Comparison of ENCODE assay signal across 9 cellular contexts in genomic region chr11:87878373-87878779, GRCh38.
DNase-seq lines count a peak whose midpoint lies in the region; ATAC-seq and TF ChIP-seq lines count a peak whose summit lies in the region.
"Had no signal": no experiment of that assay in that cellular context is flagged by ENCODE, and none has a peak within 500 bp of the region (broad histone marks: within the 10 kb centered on the region; RNA-seq: fewer than 3 reads in every experiment).

No MANE protein-coding gene starts in this region.

- POLR2A ChIA-PET in CD8-positive, alpha-beta T cell (lab: Charles Lee) = no interaction called here

- no peak overlapping the region for H2AFZ ChIP-seq in hepatocyte

- no peaks in the 10 kb centered on the region for H3K27me3 Mint-ChIP-seq in T-helper 2 cell treated with Interferon-gamma antibody and Interleukin-4, amounts not matched to agents 5 μg/mL and 100 μg/mL, for 36 hours (ENCODE audit: low read depth)
- H3K27me3 Mint-ChIP-seq in CD8-positive, alpha-beta T cell (ENCODE audit: low read depth) = no peaks in the 10 kb centered on the region
- H3K27me3 Mint-ChIP-seq: activated naive CD8-positive, alpha-beta T cell treated with anti-CD3 and anti-CD28 coated beads, Interleukin-2, amount 10 ng/mL, durations not matched to agents 7 days and 5 days had no signal

- CTCF ChIA-PET in CD8-positive, alpha-beta T cell (lab: Charles Lee) = interaction anchor here (1.0 kb wide), 1 partner anchor 10 kb away, joined by 3 read pairs; no protein-coding TSS in a partner anchor

- in situ Hi-C loops in ACHN (cut with HindIII; ENCODE audit: low pct_ligation_motif_present, low pct_unique_long_range_greater_than_20kb, low sequenced_read_pairs) = no loop called here

- no peaks in the 10 kb centered on the region for H4K20me1 ChIP-seq in hepatocyte (ENCODE audit: insufficient read depth, poor library complexity, severe bottlenecking)

- no peaks in the 10 kb centered on the region for H3K36me3 ChIP-seq in hepatocyte (replicated peaks; ENCODE audit: insufficient read depth, low read depth)
- no peaks in the 10 kb centered on the region for H3K36me3 ChIP-seq in CD8-positive, alpha-beta T cell (ENCODE audit: insufficient read depth, low read length)

- no peak overlapping the region for H3K4me3 ChIP-seq in hepatocyte
- H3K4me3 ChIP-seq in lower leg skin (ENCODE audit: low read depth, poor library complexity, severe bottlenecking) = no peak overlapping the region
- no peak overlapping the region for H3K4me3 ChIP-seq in CD8-positive, alpha-beta T cell (ENCODE audit: low read depth, low read length)

- WGBS in hepatocyte (ENCODE audit: low lambda C conversion rate, missing lambda C conversion rate) = 72% methylated on average over 2 of the region's 2 CpGs
- 17 to 23% methylated on average over 2 of the region's 2 CpGs for WGBS in lower leg skin, 2 donors

- DNase-seq in ACHN (peak; percentile 45), hepatocyte (ENCODE audit: low spot score) (peak; percentile 57), NCI-H2107 treated with DMSO at 0.1 percent for 48 hours (lab: John Stamatoyannopoulos, UW; ENCODE audit: unreplicated experiment) (no peak), lower leg skin (ENCODE audit: low spot score in 2 of 2) (no peak)
- no peak for DNase-seq in T-helper 2 cell treated with Interferon-gamma antibody and Interleukin-4, amounts not matched to agents 5 μg/mL and 100 μg/mL, for 36 hours (ENCODE audit: low spot score)
- DNase-seq in CD8-positive, alpha-beta T cell = no peak
- DNase-seq: activated naive CD8-positive, alpha-beta T cell treated with anti-CD3 and anti-CD28 coated beads, Interleukin-2, amount 10 ng/mL, durations not matched to agents 7 days and 5 days had no signal

- ATAC-seq in GM18907 (IDR thresholded peaks at IDR 0.05; ENCODE audit: unreplicated experiment) (peak; percentile 49), SK-N-SH treated with all-trans-retinoic acid at 6 μM for 48 hours (peak; percentile 64; the same call in 2 of the 3 replicates)
- no peak for ATAC-seq in CD8-positive, alpha-beta T cell

- H3K27me3 ChIP-seq in hepatocyte = no peaks in the 10 kb centered on the region
- H3K27me3 ChIP-seq in CD8-positive, alpha-beta T cell (ENCODE audit: insufficient read depth, low read length) = no peaks in the 10 kb centered on the region

- no peak overlapping the region for H3K27ac ChIP-seq in hepatocyte
- no peak overlapping the region for H3K27ac ChIP-seq in CD8-positive, alpha-beta T cell (ENCODE audit: low read depth, low read length)

- no peak overlapping the region for H3K27ac Mint-ChIP-seq in T-helper 2 cell treated with Interferon-gamma antibody and Interleukin-4, amounts not matched to agents 5 μg/mL and 100 μg/mL, for 36 hours
- no peak overlapping the region for H3K27ac Mint-ChIP-seq in CD8-positive, alpha-beta T cell
- H3K27ac Mint-ChIP-seq: activated naive CD8-positive, alpha-beta T cell treated with anti-CD3 and anti-CD28 coated beads, Interleukin-2, amount 10 ng/mL, durations not matched to agents 7 days and 5 days had no signal

- H3K36me3 Mint-ChIP-seq in T-helper 2 cell treated with Interferon-gamma antibody and Interleukin-4, amounts not matched to agents 5 μg/mL and 100 μg/mL, for 36 hours (ENCODE audit: low read depth) = no peaks in the 10 kb centered on the region
- H3K36me3 Mint-ChIP-seq in CD8-positive, alpha-beta T cell = no peaks in the 10 kb centered on the region
- H3K36me3 Mint-ChIP-seq: activated naive CD8-positive, alpha-beta T cell treated with anti-CD3 and anti-CD28 coated beads, Interleukin-2, amount 10 ng/mL, durations not matched to agents 7 days and 5 days had no signal

- H3K4me2 ChIP-seq in hepatocyte = peak overlapping the region; percentile 8

- peak; percentile 75 for TF ChIP-seq CTCF in hepatocyte (IDR thresholded peaks at IDR 0.05; ENCODE audit: poor library complexity)
- TF ChIP-seq CTCF in lower leg skin (IDR thresholded peaks at IDR 0.05) = no peak
- TF ChIP-seq CTCF in CD8-positive, alpha-beta T cell (IDR thresholded peaks at IDR 0.05) = no peak

- no peaks in the 10 kb centered on the region for H3K9me3 Mint-ChIP-seq in T-helper 2 cell treated with Interferon-gamma antibody and Interleukin-4, amounts not matched to agents 5 μg/mL and 100 μg/mL, for 36 hours
- H3K9me3 Mint-ChIP-seq in CD8-positive, alpha-beta T cell = no peaks in the 10 kb centered on the region
- H3K9me3 Mint-ChIP-seq: activated naive CD8-positive, alpha-beta T cell treated with anti-CD3 and anti-CD28 coated beads, Interleukin-2, amount 10 ng/mL, durations not matched to agents 7 days and 5 days had no signal

- no peak for TF ChIP-seq POLR2A in lower leg skin (IDR thresholded peaks at IDR 0.05)

- H3K4me3 Mint-ChIP-seq in T-helper 2 cell treated with Interferon-gamma antibody and Interleukin-4, amounts not matched to agents 5 μg/mL and 100 μg/mL, for 36 hours = no peak overlapping the region
- no peak overlapping the region for H3K4me3 Mint-ChIP-seq in CD8-positive, alpha-beta T cell
- H3K4me3 Mint-ChIP-seq: activated naive CD8-positive, alpha-beta T cell treated with anti-CD3 and anti-CD28 coated beads, Interleukin-2, amount 10 ng/mL, durations not matched to agents 7 days and 5 days had no signal

- H3K4me1 Mint-ChIP-seq in T-helper 2 cell treated with Interferon-gamma antibody and Interleukin-4, amounts not matched to agents 5 μg/mL and 100 μg/mL, for 36 hours (ENCODE audit: low read depth) = no peaks in the 10 kb centered on the region
- no peaks in the 10 kb centered on the region for H3K4me1 Mint-ChIP-seq in CD8-positive, alpha-beta T cell (ENCODE audit: low read depth)
- H3K4me1 Mint-ChIP-seq: activated naive CD8-positive, alpha-beta T cell treated with anti-CD3 and anti-CD28 coated beads, Interleukin-2, amount 10 ng/mL, durations not matched to agents 7 days and 5 days had no signal

- H3K4me1 ChIP-seq in hepatocyte (ENCODE audit: insufficient read depth) = no peaks in the 10 kb centered on the region
- H3K4me1 ChIP-seq in CD8-positive, alpha-beta T cell (ENCODE audit: insufficient read depth, low read length) = no peaks in the 10 kb centered on the region

- no peaks in the 10 kb centered on the region for H3K9me3 ChIP-seq in hepatocyte (ENCODE audit: low read depth)
- H3K9me3 ChIP-seq in CD8-positive, alpha-beta T cell (ENCODE audit: low read length) = no peaks in the 10 kb centered on the region

- no peaks in the 10 kb centered on the region for H3K79me2 ChIP-seq in hepatocyte

- intact Hi-C loops in lower leg skin (cut with DNase I; ENCODE audit: low total_unique reads) = no loop called here
- intact Hi-C loops in CD8-positive, alpha-beta T cell (cut with DNase I, micrococcal nuclease) = loop anchor here (5.0 kb wide), 1 partner anchor 664 kb away; no protein-coding TSS in a partner anchor

- no peaks in the 10 kb centered on the region for H3K9me2 ChIP-seq in hepatocyte (replicated peaks; ENCODE audit: insufficient read depth)

TF ChIP-seq in SK-N-SH treated with all-trans-retinoic acid at 6 μM for 48 hours, 23 proteins besides CTCF, POLR2A, EP300 and RAD21 (continues in another document):
- TF ChIP-seq OSR1 (CRISPR knock-in tag; IDR thresholded peaks at IDR 0.05) (no peak), SNAI2 (CRISPR knock-in tag; IDR thresholded peaks at IDR 0.05) (no peak), TSHZ2 (CRISPR knock-in tag; IDR thresholded peaks at IDR 0.05) (no peak), GLIS3 (CRISPR knock-in tag; IDR thresholded peaks at IDR 0.05) (no peak), ISL1 (CRISPR knock-in tag; IDR thresholded peaks at IDR 0.05) (no peak), RARB (CRISPR knock-in tag; IDR thresholded peaks at IDR 0.05) (no peak), ZNF8 (CRISPR knock-in tag; IDR thresholded peaks at IDR 0.05) (no peak), ZFP30 (CRISPR knock-in tag; IDR thresholded peaks at IDR 0.05) (no peak), ARNTL (CRISPR knock-in tag; IDR thresholded peaks at IDR 0.05; ENCODE audit: borderline replicate concordance, low read depth) (no peak)
- TF ChIP-seq, protein P1, sequence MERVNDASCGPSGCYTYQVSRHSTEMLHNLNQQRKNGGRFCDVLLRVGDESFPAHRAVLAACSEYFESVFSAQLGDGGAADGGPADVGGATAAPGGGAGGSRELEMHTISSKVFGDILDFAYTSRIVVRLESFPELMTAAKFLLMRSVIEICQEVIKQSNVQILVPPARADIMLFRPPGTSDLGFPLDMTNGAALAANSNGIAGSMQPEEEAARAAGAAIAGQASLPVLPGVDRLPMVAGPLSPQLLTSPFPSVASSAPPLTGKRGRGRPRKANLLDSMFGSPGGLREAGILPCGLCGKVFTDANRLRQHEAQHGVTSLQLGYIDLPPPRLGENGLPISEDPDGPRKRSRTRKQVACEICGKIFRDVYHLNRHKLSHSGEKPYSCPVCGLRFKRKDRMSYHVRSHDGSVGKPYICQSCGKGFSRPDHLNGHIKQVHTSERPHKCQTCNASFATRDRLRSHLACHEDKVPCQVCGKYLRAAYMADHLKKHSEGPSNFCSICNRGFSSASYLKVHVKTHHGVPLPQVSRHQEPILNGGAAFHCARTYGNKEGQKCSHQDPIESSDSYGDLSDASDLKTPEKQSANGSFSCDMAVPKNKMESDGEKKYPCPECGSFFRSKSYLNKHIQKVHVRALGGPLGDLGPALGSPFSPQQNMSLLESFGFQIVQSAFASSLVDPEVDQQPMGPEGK (CRISPR knock-in tag; IDR thresholded peaks at IDR 0.05; ENCODE audit: borderline replicate concordance) = no peak

Comparison
In these comparisons a context has a peak if more than half of its experiments do, and no peak if none do; other contexts are left out.
1. DNase-seq: peak in ACHN (single experiment) and hepatocyte (single experiment); none in NCI-H2107 treated with DMSO at 0.1 percent for 48 hours (single experiment), T-helper 2 cell treated with Interferon-gamma antibody and Interleukin-4, amounts not matched to agents 5 μg/mL and 100 μg/mL, for 36 hours (single experiment), lower leg skin (0 of 2) and CD8-positive, alpha-beta T cell (0 of 7).